Comparison of ENCODE assay signal across 1 cellular context in the genomic region with DNA sequence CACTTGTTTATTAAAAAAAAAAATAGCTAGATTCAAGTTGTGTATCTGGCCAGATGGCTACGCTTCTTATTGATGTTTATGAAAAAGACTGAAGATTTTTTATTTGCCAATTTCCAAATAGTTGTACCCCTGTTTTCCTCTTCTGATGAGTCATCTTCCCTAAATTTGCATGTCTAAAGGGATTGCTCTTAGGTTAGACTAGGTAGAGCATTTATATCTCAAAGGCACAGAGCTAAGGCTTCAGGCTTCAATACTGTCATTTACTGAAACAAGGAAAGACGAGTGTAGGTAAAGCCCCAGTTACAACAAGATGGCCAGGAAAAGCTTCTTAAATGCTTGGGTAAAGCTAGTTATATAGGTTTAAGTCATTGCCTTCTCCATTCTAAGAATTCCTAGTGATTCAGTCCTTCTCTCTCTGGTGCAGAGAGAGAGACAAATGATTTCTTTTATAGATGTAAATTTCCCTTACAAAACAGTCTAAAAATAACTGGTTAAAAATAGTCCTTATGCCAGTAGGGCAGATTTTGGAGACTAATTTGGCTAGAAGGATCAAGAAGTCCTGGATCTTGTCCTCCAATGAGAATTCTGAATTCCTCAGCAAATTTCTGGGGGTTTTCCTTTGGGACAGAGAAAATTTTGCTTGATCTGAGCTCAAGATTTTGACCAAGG.
TF ChIP-seq lines count a peak whose summit lies in the region.

No MANE protein-coding gene starts in this region.

TF ChIP-seq in K562, 482 proteins besides CTCF, POLR2A, EP300 and RAD21:
- TF ChIP-seq C11orf30 (IDR thresholded peaks at IDR 0.05; ENCODE audit: low read depth), result peak; percentile 25; the same call in 1 of the 2 replicates
- no peak for TF ChIP-seq MCM3 (IDR thresholded peaks at IDR 0.05)
- 0 out of 2 replicates have a peak, but pooled peaks have one; percentile 28 for TF ChIP-seq MAFG (tag; conservative IDR thresholded peaks at IDR 0.05)
- TF ChIP-seq, protein P1, sequence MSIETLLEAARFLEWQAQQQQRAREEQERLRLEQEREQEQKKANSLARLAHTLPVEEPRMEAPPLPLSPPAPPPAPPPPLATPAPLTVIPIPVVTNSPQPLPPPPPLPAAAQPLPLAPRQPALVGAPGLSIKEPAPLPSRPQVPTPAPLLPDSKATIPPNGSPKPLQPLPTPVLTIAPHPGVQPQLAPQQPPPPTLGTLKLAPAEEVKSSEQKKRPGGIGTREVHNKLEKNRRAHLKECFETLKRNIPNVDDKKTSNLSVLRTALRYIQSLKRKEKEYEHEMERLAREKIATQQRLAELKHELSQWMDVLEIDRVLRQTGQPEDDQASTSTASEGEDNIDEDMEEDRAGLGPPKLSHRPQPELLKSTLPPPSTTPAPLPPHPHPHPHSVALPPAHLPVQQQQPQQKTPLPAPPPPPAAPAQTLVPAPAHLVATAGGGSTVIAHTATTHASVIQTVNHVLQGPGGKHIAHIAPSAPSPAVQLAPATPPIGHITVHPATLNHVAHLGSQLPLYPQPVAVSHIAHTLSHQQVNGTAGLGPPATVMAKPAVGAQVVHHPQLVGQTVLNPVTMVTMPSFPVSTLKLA (conservative IDR thresholded peaks at IDR 0.05), result no peak
- peak; percentile 20; the same call in 1 of the 2 replicates for TF ChIP-seq ZNF316 (IDR thresholded peaks at IDR 0.05)
- no peak for TF ChIP-seq BRD9 (IDR thresholded peaks at IDR 0.05; ENCODE audit: low read depth, partially characterized antibody)
- TF ChIP-seq, protein P2, sequence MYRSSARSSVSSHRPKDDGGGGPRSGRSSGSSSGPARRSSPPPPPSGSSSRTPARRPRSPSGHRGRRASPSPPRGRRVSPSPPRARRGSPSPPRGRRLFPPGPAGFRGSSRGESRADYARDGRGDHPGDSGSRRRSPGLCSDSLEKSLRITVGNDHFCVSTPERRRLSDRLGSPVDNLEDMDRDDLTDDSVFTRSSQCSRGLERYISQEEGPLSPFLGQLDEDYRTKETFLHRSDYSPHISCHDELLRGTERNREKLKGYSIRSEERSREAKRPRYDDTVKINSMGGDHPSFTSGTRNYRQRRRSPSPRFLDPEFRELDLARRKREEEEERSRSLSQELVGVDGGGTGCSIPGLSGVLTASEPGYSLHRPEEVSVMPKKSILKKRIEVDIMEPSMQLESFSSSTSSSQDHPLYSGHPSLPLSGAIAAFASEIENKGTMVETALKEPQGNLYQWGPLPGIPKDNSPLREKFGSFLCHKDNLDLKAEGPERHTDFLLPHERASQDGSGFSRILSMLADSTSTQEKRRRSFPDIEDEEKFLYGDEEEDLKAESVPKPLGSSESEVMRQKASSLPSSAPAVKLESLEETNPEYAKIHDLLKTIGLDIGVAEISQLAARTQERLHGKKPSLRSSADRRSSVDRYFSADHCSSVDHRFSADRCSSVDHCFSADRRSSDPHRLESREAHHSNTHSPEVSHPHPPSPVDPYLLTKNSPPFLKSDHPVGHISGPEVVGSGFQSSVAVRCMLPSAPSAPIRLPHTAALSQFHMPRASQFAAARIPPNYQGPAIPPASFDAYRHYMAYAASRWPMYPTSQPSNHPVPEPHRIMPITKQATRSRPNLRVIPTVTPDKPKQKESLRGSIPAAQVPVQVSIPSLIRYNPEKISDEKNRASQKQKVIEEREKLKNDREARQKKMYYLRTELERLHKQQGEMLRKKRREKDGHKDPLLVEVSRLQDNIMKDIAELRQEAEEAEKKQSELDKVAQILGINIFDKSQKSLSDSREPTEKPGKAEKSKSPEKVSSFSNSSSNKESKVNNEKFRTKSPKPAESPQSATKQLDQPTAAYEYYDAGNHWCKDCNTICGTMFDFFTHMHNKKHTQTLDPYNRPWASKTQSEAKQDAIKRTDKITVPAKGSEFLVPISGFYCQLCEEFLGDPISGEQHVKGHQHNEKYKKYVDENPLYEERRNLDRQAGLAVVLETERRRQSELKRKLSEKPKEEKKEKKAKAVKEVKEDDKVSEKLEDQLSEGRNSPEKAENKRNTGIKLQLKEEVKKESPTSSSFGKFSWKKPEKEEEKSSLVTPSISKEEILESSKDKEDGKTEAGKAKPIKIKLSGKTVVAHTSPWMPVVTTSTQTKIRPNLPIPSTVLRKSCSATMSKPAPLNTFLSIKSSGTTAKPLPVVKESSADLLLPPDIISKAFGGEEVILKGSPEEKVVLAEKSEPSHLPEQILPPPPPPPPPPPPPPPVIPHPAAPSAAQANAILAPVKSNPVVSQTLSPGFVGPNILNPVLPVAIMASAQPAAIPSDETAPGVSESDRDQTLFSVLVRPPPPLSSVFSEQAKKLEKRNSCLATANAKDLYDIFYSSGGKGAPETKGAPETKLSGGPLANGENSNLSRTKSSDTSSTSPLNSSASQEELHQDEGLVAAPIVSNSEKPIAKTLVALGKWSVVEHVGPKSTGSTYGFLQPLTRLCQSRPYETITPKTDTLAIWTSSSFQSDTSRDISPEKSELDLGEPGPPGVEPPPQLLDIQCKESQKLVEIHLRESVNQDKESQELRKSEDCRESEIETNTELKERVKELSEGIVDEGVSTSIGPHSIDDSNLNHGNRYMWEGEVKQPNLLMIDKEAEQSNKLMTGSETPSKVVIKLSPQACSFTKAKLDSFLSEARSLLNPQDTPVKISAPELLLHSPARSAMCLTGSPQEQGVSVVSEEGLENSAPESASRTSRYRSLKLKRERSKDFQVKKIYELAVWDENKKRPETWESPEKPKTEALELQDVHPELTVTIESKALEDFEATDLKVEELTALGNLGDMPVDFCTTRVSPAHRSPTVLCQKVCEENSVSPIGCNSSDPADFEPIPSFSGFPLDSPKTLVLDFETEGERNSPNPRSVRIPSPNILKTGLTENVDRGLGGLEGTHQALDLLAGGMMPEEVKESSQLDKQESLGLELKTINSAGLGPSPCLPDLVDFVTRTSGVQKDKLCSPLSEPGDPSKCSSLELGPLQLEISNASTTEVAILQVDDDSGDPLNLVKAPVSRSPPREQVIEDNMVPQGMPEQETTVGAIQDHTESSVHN (IDR thresholded peaks at IDR 0.05; ENCODE audit: borderline replicate concordance in 1 of 2, low read depth in 1 of 2), result no peak
- TF ChIP-seq, protein P3, sequence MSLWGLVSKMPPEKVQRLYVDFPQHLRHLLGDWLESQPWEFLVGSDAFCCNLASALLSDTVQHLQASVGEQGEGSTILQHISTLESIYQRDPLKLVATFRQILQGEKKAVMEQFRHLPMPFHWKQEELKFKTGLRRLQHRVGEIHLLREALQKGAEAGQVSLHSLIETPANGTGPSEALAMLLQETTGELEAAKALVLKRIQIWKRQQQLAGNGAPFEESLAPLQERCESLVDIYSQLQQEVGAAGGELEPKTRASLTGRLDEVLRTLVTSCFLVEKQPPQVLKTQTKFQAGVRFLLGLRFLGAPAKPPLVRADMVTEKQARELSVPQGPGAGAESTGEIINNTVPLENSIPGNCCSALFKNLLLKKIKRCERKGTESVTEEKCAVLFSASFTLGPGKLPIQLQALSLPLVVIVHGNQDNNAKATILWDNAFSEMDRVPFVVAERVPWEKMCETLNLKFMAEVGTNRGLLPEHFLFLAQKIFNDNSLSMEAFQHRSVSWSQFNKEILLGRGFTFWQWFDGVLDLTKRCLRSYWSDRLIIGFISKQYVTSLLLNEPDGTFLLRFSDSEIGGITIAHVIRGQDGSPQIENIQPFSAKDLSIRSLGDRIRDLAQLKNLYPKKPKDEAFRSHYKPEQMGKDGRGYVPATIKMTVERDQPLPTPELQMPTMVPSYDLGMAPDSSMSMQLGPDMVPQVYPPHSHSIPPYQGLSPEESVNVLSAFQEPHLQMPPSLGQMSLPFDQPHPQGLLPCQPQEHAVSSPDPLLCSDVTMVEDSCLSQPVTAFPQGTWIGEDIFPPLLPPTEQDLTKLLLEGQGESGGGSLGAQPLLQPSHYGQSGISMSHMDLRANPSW (CRISPR knock-in tag; IDR thresholded peaks at IDR 0.05), result no peak
- TF ChIP-seq, protein P4, sequence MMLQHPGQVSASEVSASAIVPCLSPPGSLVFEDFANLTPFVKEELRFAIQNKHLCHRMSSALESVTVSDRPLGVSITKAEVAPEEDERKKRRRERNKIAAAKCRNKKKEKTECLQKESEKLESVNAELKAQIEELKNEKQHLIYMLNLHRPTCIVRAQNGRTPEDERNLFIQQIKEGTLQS (IDR thresholded peaks at IDR 0.05), result peak; percentile 69
- TF ChIP-seq, protein P4 (CRISPR knock-in tag; conservative IDR thresholded peaks at IDR 0.05), result no peak
